In genomic region chr14:37558740-37559139, GRCh38 we compare ENCODE assay signal across 1 cellular context.
TF ChIP-seq lines count a peak whose summit lies in the region.

No MANE protein-coding gene starts in this region.

TF ChIP-seq in IMR-90, 13 proteins besides CTCF, POLR2A, EP300 and RAD21 (continued from another document):
- TF ChIP-seq MAZ (IDR thresholded peaks at IDR 0.05; ENCODE audit: borderline replicate concordance, low read depth, low read length) (no peak), RCOR1 (IDR thresholded peaks at IDR 0.05; ENCODE audit: insufficient replicate concordance, low read length) (no peak), CHD1 (IDR thresholded peaks at IDR 0.05; ENCODE audit: low read depth, low read length) (no peak)
